Comparison of ENCODE assay signal across 8 cellular contexts in genomic region chr6:121436172-121436965, GRCh38. TPM values are rescaled to one million over a fixed set of nuclear protein-coding genes. Genes with fewer than 3 reads are reported as not detected.
DNase-seq lines count a peak whose midpoint lies in the region; ATAC-seq and TF ChIP-seq lines count a peak whose summit lies in the region.

No MANE protein-coding gene starts in this region.

- H3K4me3 ChIP-seq in HUES64 (ENCODE audit: low read length) (peak overlapping the region; percentile 99), iPS-20b (ENCODE audit: low read length) (peak overlapping the region; percentile 93), stomach (peak overlapping the region; percentile 57 to 66 (median 58))

- under 1% methylated on average over 14 of the region's 22 CpGs for WGBS in HUES64
- WGBS in stomach, 5 donors = 3 to 4% (median 4%) methylated on average over 22 of the region's 22 CpGs

- no peak for TF ChIP-seq EP300 in stomach (IDR thresholded peaks at IDR 0.05)

- no peaks in the 10 kb centered on the region for H3K27me3 ChIP-seq in HUES64 (ENCODE audit: insufficient read depth, low read length)
- H3K27me3 ChIP-seq in iPS-20b (ENCODE audit: insufficient read depth, low read length) = no peaks in the 10 kb centered on the region
- peaks cover 0 to 20% (median 13%) of the 10 kb centered on the region in 3 donors for H3K27me3 ChIP-seq in stomach

- H3K36me3 ChIP-seq in HUES64 (ENCODE audit: insufficient read depth, low read length) (peaks cover 17% of the 10 kb centered on the region), iPS-20b (ENCODE audit: insufficient read depth, low read depth, low read length) (peaks cover 24% of the 10 kb centered on the region), stomach (no peaks in the 10 kb centered on the region)

- intact Hi-C loops in stomach (cut with DNase I; ENCODE audit: low total_unique reads) = loop anchor here (10.0 kb wide), 1 partner anchor 598 kb away; no protein-coding TSS in a partner anchor

- DNase-seq in stomach = no peak
- no peak for DNase-seq in NCI-H345 treated with DMSO at 0.1 percent for 48 hours (lab: John Stamatoyannopoulos, UW; ENCODE audit: unreplicated experiment)
- DNase-seq in activated naive CD4-positive, alpha-beta T cell treated with anti-CD3 and anti-CD28 coated beads, Interleukin-2, amount 50 U/mL, for 16 hours = no peak

- no peak for TF ChIP-seq CTCF in stomach (IDR thresholded peaks at IDR 0.05)

- peak overlapping the region; percentile 100 for H3K9ac ChIP-seq in HUES64 (ENCODE audit: low read depth, low read length)
- H3K9ac ChIP-seq in iPS-20b (ENCODE audit: low read depth, low read length) = peak overlapping the region; percentile 97

- peaks cover 48% of the 10 kb centered on the region for H3K4me1 ChIP-seq in HUES64 (ENCODE audit: insufficient read depth, low read length)
- H3K4me1 ChIP-seq in iPS-20b (ENCODE audit: insufficient read depth, low read length) = peaks cover 37% of the 10 kb centered on the region
- peaks cover 0 to 33% (median 11%) of the 10 kb centered on the region in 4 donors for H3K4me1 ChIP-seq in stomach

- H3K9me3 ChIP-seq in HUES64 (ENCODE audit: insufficient read depth, low read depth, low read length) = no peaks in the 10 kb centered on the region
- H3K9me3 ChIP-seq in iPS-20b (ENCODE audit: insufficient read depth, low read depth, low read length) = no peaks in the 10 kb centered on the region
- no peaks in the 10 kb centered on the region for H3K9me3 ChIP-seq in stomach

- no peak for TF ChIP-seq POLR2A in stomach (IDR thresholded peaks at IDR 0.05)

- no peak for ATAC-seq in esophagus mucosa
- no peak for ATAC-seq in GM19455 (IDR thresholded peaks at IDR 0.05; ENCODE audit: unreplicated experiment)

- peak overlapping the region; percentile 99 for H3K27ac ChIP-seq in HUES64 (ENCODE audit: low read depth, low read length)
- peak overlapping the region; percentile 67 for H3K27ac ChIP-seq in angular gyrus (ENCODE audit: low read depth, low read length)
- H3K27ac ChIP-seq in iPS-20b (ENCODE audit: low read length) = peak overlapping the region; percentile 91
- H3K27ac ChIP-seq in stomach = peak overlapping the region in 4 of 5 donors; percentile 83 to 85 (median 84)

RNA-seq across cellular contexts. Expression of gene GJA1, which starts 0.9 kb away (rescaled TPM):
- 665 TPM for polyA plus RNA-seq in HUES64 (2013, experiment 1 of 2)
- 644 TPM for polyA plus RNA-seq in HUES64 (2013, experiment 2 of 2)
- total RNA-seq in stomach = 10 to 100 TPM in 4 of 5 donors, under 1 TPM in 1; 0.29 to 99.1 (median 47.8) TPM
- polyA plus RNA-seq in stomach = 10 to 100 TPM in 1 of 3 donors, 1 to 10 TPM in 2; 7.6 to 23.9 (median 9.5) TPM
- 116 TPM for total RNA-seq in esophagus mucosa
